ENCODE assay signal across 1 cellular context in the genomic region with DNA sequence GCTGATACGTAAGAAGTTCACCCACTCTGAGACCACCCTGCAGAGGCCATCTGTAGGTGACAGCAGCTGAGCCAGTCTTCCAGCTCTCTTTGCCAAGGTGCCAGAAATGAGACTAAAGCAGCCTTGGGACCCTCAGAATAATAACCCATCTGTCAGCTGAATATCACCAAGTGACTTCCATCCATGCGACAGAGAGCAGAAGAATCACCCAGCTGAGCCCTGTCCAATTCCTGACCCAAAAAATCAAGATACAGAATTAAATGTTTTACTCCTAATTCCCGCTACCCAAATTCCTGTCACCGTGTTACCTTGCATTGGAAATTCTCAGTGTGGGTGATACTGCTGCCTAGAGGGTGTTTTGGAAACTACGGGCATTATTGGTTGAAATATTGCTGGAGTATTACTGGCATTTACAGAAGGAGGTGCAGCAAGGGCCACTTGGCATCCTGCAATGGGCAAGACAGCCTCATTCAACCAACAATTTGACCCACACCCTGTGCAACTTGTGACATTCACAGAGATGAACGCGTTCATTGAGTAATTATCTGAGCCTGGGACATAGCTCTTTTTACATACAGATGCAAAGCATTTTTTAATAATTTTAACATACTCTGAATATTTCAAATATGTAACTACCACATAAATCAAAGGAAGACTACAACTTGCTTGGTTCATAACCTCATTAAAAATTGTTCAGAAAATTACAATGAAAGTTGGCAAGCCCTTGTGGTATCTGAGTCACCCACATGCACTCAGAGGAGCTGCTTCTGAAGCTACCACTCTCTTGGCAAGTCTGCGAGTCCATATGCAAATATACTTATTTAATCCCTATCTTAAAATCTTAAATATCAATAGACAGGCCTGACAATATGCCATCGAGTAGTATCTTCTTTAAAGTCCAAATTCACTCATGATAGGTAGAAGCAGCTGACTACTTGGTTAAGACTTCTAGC.
TF ChIP-seq lines count a peak whose summit lies in the region.

No MANE protein-coding gene starts in this region.

TF ChIP-seq in HCT116, 20 proteins besides CTCF, POLR2A, EP300 and RAD21 (continued from another document):
- TF ChIP-seq, protein P1, sequence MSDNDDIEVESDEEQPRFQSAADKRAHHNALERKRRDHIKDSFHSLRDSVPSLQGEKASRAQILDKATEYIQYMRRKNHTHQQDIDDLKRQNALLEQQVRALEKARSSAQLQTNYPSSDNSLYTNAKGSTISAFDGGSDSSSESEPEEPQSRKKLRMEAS (IDR thresholded peaks at IDR 0.05) = no peak
- no peak for TF ChIP-seq TCF7L2 (IDR thresholded peaks at IDR 0.05; ENCODE audit: borderline replicate concordance, extremely low read depth, insufficient read depth, insufficient read length)
- no peak for TF ChIP-seq JUND (IDR thresholded peaks at IDR 0.05)
- TF ChIP-seq SP1 (IDR thresholded peaks at IDR 0.05; ENCODE audit: low read depth) = no peak
- TF ChIP-seq, protein P2, sequence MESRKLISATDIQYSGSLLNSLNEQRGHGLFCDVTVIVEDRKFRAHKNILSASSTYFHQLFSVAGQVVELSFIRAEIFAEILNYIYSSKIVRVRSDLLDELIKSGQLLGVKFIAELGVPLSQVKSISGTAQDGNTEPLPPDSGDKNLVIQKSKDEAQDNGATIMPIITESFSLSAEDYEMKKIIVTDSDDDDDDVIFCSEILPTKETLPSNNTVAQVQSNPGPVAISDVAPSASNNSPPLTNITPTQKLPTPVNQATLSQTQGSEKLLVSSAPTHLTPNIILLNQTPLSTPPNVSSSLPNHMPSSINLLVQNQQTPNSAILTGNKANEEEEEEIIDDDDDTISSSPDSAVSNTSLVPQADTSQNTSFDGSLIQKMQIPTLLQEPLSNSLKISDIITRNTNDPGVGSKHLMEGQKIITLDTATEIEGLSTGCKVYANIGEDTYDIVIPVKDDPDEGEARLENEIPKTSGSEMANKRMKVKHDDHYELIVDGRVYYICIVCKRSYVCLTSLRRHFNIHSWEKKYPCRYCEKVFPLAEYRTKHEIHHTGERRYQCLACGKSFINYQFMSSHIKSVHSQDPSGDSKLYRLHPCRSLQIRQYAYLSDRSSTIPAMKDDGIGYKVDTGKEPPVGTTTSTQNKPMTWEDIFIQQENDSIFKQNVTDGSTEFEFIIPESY (IDR thresholded peaks at IDR 0.05; ENCODE audit: extremely low read depth, insufficient replicate concordance, low read length) = no peak
- TF ChIP-seq SRF (IDR thresholded peaks at IDR 0.05; ENCODE audit: low read depth) = no peak
- TF ChIP-seq, protein P3, sequence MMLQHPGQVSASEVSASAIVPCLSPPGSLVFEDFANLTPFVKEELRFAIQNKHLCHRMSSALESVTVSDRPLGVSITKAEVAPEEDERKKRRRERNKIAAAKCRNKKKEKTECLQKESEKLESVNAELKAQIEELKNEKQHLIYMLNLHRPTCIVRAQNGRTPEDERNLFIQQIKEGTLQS (IDR thresholded peaks at IDR 0.05) = no peak
- TF ChIP-seq EGR1 (IDR thresholded peaks at IDR 0.05; ENCODE audit: low read depth) = no peak
- TF ChIP-seq YY1 (IDR thresholded peaks at IDR 0.05; ENCODE audit: extremely low read depth, insufficient replicate concordance, low read depth, low read length) = no peak
- TF ChIP-seq EZH2 (IDR thresholded peaks at IDR 0.05) = no peak
- TF ChIP-seq CEBPB (IDR thresholded peaks at IDR 0.05; ENCODE audit: low read depth) = no peak
- no peak for TF ChIP-seq ZFX (IDR thresholded peaks at IDR 0.05)
- no peak for TF ChIP-seq ELF1 (IDR thresholded peaks at IDR 0.05; ENCODE audit: borderline replicate concordance, low read depth)
- TF ChIP-seq, protein P4, sequence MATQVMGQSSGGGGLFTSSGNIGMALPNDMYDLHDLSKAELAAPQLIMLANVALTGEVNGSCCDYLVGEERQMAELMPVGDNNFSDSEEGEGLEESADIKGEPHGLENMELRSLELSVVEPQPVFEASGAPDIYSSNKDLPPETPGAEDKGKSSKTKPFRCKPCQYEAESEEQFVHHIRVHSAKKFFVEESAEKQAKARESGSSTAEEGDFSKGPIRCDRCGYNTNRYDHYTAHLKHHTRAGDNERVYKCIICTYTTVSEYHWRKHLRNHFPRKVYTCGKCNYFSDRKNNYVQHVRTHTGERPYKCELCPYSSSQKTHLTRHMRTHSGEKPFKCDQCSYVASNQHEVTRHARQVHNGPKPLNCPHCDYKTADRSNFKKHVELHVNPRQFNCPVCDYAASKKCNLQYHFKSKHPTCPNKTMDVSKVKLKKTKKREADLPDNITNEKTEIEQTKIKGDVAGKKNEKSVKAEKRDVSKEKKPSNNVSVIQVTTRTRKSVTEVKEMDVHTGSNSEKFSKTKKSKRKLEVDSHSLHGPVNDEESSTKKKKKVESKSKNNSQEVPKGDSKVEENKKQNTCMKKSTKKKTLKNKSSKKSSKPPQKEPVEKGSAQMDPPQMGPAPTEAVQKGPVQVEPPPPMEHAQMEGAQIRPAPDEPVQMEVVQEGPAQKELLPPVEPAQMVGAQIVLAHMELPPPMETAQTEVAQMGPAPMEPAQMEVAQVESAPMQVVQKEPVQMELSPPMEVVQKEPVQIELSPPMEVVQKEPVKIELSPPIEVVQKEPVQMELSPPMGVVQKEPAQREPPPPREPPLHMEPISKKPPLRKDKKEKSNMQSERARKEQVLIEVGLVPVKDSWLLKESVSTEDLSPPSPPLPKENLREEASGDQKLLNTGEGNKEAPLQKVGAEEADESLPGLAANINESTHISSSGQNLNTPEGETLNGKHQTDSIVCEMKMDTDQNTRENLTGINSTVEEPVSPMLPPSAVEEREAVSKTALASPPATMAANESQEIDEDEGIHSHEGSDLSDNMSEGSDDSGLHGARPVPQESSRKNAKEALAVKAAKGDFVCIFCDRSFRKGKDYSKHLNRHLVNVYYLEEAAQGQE (IDR thresholded peaks at IDR 0.05; ENCODE audit: low read depth) = no peak
TF ChIP-seq in HCT116: peak in this region for 0.
